In the genomic region with DNA sequence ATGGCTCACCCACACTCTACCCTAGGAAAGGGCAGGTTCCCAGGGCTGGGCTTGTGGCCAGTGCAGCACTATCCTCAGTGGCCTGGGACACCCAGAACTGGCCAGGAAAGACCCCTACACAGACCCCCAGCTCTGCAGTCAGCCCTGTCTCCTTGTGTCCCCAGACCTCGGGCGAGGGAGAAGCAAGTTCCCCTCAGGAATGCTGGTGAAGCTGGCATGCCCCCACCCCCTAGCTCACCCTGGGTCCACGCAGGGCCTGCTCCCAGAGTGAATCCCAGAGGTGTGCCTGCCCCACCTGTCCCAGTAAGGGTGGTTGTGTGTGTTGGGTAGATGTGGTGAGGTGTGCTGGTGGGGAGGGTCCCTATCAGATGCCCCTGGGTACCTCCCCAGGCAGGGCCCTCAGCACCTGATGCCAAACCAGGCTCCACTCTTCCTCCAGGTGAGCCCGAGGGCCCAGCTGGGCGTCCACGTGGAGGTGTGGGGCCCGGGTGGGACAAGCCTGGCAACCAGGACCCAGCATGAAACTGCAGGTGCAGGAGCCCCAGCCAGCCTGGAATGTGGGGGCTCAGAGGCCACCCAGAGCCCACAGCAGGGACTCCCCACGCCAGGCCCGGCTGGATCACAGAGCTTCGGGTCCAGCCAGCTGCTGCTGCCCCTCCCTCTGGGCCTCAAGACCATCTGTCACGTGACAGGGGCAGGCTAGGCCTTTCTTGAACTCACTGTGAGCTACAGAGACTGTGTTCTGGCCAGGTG, we compare ENCODE assay signal across 19 cellular contexts. TPM values are rescaled to one million over a fixed set of nuclear protein-coding genes. Genes with fewer than 3 reads are reported as not detected.
A peak's percentile ranks its signal among the peaks of the same experiment; 100 is the strongest.
DNase-seq lines count a peak whose midpoint lies in the region; TF ChIP-seq lines count a peak whose summit lies in the region.
"Had no signal": no experiment of that assay in that cellular context is flagged by ENCODE, and none has a peak within 500 bp of the region (broad histone marks: within the 10 kb centered on the region; RNA-seq: fewer than 3 reads in every experiment).

No MANE protein-coding gene starts in this region.

- H3K9me3 ChIP-seq in sigmoid colon: no peaks in the 10 kb centered on the region

- DNase-seq in activated naive CD4-positive, alpha-beta T cell treated with anti-CD3 and anti-CD28 coated beads, Interleukin-2, amount 50 U/mL, for 16 hours: peak; percentile 3
- no peak for DNase-seq in activated naive CD4-positive, alpha-beta T cell treated with Interleukin-2 at 50 U/mL for 16 hours
- DNase-seq in chondrocyte (ENCODE audit: low spot score): peak; percentile 64
- DNase-seq in mesothelial cell of epicardium (ENCODE audit: low spot score in 2 of 2, unreplicated experiment in 2 of 2): no peak
- DNase-seq in sigmoid colon: peak; percentile 45
- DNase-seq in NCI-H446 (lab: John Stamatoyannopoulos, UW): no peak
- DNase-seq in NCI-H446 treated with DMSO at 0.1 percent for 48 hours (lab: John Stamatoyannopoulos, UW): no peak
- DNase-seq in Kasumi-1 (lab: John Stamatoyannopoulos, UW): no peak
- DNase-seq: AML-193; CD4-positive, CD25-positive, alpha-beta regulatory T cell; DND-41; GDM1; MM.1S; NCI-H1105; NCI-H1694 treated with DMSO at 0.1 percent for 48 hours; NCI-H345; NCI-H748 treated with DMSO at 0.1 percent for 48 hours; SHP77 treated with DMSO at 0.1 percent for 48 hours had no signal

- H3K9me3 Mint-ChIP-seq in chondrocyte (ENCODE audit: low read depth) (no peaks in the 10 kb centered on the region), mesothelial cell of epicardium (no peaks in the 10 kb centered on the region)
- H3K9me3 Mint-ChIP-seq: CD4-positive, CD25-positive, alpha-beta regulatory T cell had no signal

- H3K27me3 Mint-ChIP-seq in chondrocyte (ENCODE audit: low read depth) (peaks cover 8% of the 10 kb centered on the region), mesothelial cell of epicardium (ENCODE audit: low read depth) (no peaks in the 10 kb centered on the region)
- H3K27me3 Mint-ChIP-seq: CD4-positive, CD25-positive, alpha-beta regulatory T cell had no signal

- H3K4me3 Mint-ChIP-seq in chondrocyte (ENCODE audit: unreplicated experiment) (no peak overlapping the region), mesothelial cell of epicardium (no peak overlapping the region)
- H3K4me3 Mint-ChIP-seq: CD4-positive, CD25-positive, alpha-beta regulatory T cell had no signal

- 85 to 88% methylated on average over 11 of the region's 11 CpGs for whole genome bisulfite sequencing in sigmoid colon, 2 donors

- no peaks in the 10 kb centered on the region for H3K27me3 ChIP-seq in sigmoid colon

- TF ChIP-seq POLR2A in sigmoid colon (IDR thresholded peaks at IDR 0.05): no peak

- H3K4me1 ChIP-seq in sigmoid colon: no peaks in the 10 kb centered on the region

- H3K27ac Mint-ChIP-seq in chondrocyte (ENCODE audit: unreplicated experiment) (no peak overlapping the region), mesothelial cell of epicardium (peak overlapping the region; percentile 85)
- H3K27ac Mint-ChIP-seq: CD4-positive, CD25-positive, alpha-beta regulatory T cell had no signal

- no peak for TF ChIP-seq CTCF in chondrocyte (IDR thresholded peaks at IDR 0.05)
- TF ChIP-seq CTCF in mesothelial cell of epicardium (IDR thresholded peaks at IDR 0.05; ENCODE audit: unreplicated experiment): no peak
- no peak for TF ChIP-seq CTCF in sigmoid colon (IDR thresholded peaks at IDR 0.05)

- H3K4me1 Mint-ChIP-seq in chondrocyte (ENCODE audit: low read depth) (peaks cover 14% of the 10 kb centered on the region), mesothelial cell of epicardium (peaks cover 59% of the 10 kb centered on the region)

- H3K4me3 ChIP-seq in sigmoid colon: no peak overlapping the region

- no peak overlapping the region for H3K27ac ChIP-seq in sigmoid colon
- H3K27ac ChIP-seq: KMS-11 had no signal

- TF ChIP-seq EP300 in sigmoid colon (IDR thresholded peaks at IDR 0.05): no peak

- intact Hi-C loops in sigmoid colon (cut with DNase I): no loop called here

- H3K36me3 Mint-ChIP-seq in chondrocyte (ENCODE audit: low read depth): no peaks in the 10 kb centered on the region
- H3K36me3 Mint-ChIP-seq in mesothelial cell of epicardium: no peaks in the 10 kb centered on the region

- no peaks in the 10 kb centered on the region for H3K36me3 ChIP-seq in sigmoid colon

RNA-seq across cellular contexts. Expression of gene KCNQ1OT1, which starts 48.4 kb away (rescaled TPM):
- 2.5 to 8.5 TPM (median 2.7 TPM) in 3 replicates for total RNA-seq in chondrocyte
- total RNA-seq in mesothelial cell of epicardium: 30.5 to 35.1 TPM (median 31.9 TPM) in 3 replicates
- 1 to 10 TPM in 3 of 4 donors, under 1 TPM in 1; 0.99 to 3.6 (median 1.4) TPM for total RNA-seq in sigmoid colon
- polyA plus RNA-seq in sigmoid colon: under 1 TPM; under 0.01 to 0.32 (median under 0.01) TPM

Comparison
In these comparisons a context has a peak if more than half of its experiments do, and no peak if none do; other contexts are left out.
1. DNase-seq: peak in activated naive CD4-positive, alpha-beta T cell treated with anti-CD3 and anti-CD28 coated beads, Interleukin-2, amount 50 U/mL, for 16 hours (single experiment), chondrocyte (single experiment) and sigmoid colon (single experiment); none in activated naive CD4-positive, alpha-beta T cell treated with Interleukin-2 at 50 U/mL for 16 hours (single experiment), mesothelial cell of epicardium (0 of 2), NCI-H446 (0 of 2), NCI-H446 treated with DMSO at 0.1 percent for 48 hours (single experiment) and Kasumi-1 (0 of 2).